In the genomic region with DNA sequence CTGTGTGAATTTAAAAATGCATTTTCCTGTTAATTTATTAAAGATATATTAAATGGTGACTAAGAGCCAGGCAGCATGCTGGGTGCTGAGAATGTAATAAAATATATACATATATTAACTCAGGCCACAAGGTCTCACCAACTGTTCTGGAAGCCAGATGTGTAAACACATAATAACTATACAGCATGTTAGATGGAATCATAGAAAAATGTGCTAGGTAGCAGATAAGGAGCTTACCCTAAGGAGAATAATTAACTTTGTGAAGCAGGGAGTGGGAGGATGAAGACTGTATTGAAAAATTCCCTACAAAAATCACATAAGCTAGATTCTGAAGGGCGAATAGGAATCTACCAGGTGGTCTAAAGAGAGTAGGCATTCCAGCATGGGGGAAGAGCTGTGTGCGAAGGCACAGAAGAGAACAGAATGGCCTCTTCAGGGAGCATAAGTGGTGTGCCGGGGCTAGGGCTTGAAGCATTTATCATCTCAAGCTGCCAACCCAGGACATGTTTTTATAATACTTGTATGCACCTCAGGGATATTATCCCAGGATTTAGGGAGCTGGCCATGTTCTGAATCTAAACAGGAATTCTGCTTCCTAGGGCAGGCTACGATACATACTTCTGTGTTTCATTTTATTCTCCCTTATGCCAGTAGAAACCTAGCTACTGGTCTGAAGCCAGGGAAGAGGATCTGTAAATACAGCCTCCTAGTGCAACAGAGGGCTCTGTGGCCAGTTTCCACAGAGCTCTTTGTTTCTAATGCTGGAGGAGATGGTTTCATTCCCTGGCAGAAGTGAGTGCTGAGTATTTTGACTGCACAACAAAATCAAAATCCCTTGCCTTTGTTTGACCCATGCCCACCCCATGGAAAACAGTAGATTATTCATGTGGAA, we compare ENCODE assay signal across 9 cellular contexts. TPM values are rescaled to one million over a fixed set of nuclear protein-coding genes. Genes with fewer than 3 reads are reported as not detected.
DNase-seq lines count a peak whose midpoint lies in the region; FAIRE-seq and TF ChIP-seq lines count a peak whose summit lies in the region.
"Had no signal": no experiment of that assay in that cellular context is flagged by ENCODE, and none has a peak within 500 bp of the region (broad histone marks: within the 10 kb centered on the region; RNA-seq: fewer than 3 reads in every experiment).

No MANE protein-coding gene starts in this region.

- peak; percentile 72 for DNase-seq in NCI-H2029 (lab: John Stamatoyannopoulos, UW)
- peak; percentile 20 for DNase-seq in iris pigment epithelial cell (ENCODE audit: low read depth)
- peak; percentile 59 for DNase-seq in small intestine
- DNase-seq in D721Med (ENCODE audit: insufficient read length, low spot score), result no peak
- no peak for DNase-seq in SKM-1 treated with dmso at 0.1 percent for 144 hours (lab: John Stamatoyannopoulos, UW; ENCODE audit: unreplicated experiment)
- no peak for DNase-seq in endodermal cell
- no peak for DNase-seq in DMS53 (lab: John Stamatoyannopoulos, UW)
- DNase-seq: nephron progenitor cell had no signal

- H3K4me3 ChIP-seq in small intestine (ENCODE audit: low read depth in 1 of 2, low read length in 2 of 2), result no peak overlapping the region
- no peak overlapping the region for H3K4me3 ChIP-seq in endodermal cell (ENCODE audit: low read length)

- no peak overlapping the region for H3K9ac ChIP-seq in endodermal cell (ENCODE audit: extremely low read depth, low read length, poor library complexity, severe bottlenecking)

- peaks cover 2% of the 10 kb centered on the region for H3K36me3 Mint-ChIP-seq in endodermal cell (ENCODE audit: low read depth)

- H3K4me1 Mint-ChIP-seq in endodermal cell, result no peaks in the 10 kb centered on the region

- peaks cover 0 to 5% of the 10 kb centered on the region in 2 donors for H3K4me1 ChIP-seq in small intestine (ENCODE audit: control insufficient read depth in 2 of 2, insufficient read depth in 1 of 2, low read depth in 1 of 2, low read length in 1 of 2)
- H3K4me1 ChIP-seq in endodermal cell (ENCODE audit: control insufficient read depth, insufficient read depth, low read length), result no peaks in the 10 kb centered on the region

- 42 to 54% (median 46%) methylated on average over 4 of the region's 4 CpGs for WGBS in small intestine, 3 donors
- WGBS in endodermal cell (ENCODE audit: insufficient coverage in 1 of 2, insufficient read length in 1 of 2), 2 experiments, result 92 to 94% methylated on average over 3 to 4 of the region's 4 CpGs

- no peaks in the 10 kb centered on the region for H3K27me3 Mint-ChIP-seq in endodermal cell (ENCODE audit: insufficient read depth)

- H3K9me3 ChIP-seq in small intestine (ENCODE audit: control insufficient read depth, low read depth), result no peaks in the 10 kb centered on the region
- H3K9me3 ChIP-seq in endodermal cell (ENCODE audit: control insufficient read depth, low read length), result no peaks in the 10 kb centered on the region

- H3K36me3 ChIP-seq in small intestine (ENCODE audit: control insufficient read depth in 2 of 2, insufficient read depth in 2 of 2, low read length in 2 of 2), result no peaks in the 10 kb centered on the region
- H3K36me3 ChIP-seq in endodermal cell (ENCODE audit: control insufficient read depth, insufficient read depth, low read length), result no peaks in the 10 kb centered on the region

- H3K27ac ChIP-seq in angular gyrus (ENCODE audit: low read depth, low read length) (peak overlapping the region; percentile 98), small intestine (ENCODE audit: low read depth in 1 of 2, low read length in 1 of 2) (peak overlapping the region in 1 of 2 donors; percentile 32), endodermal cell (ENCODE audit: low read depth, low read length) (no peak overlapping the region)

- TF ChIP-seq CTCF in D721Med (IDR thresholded peaks at IDR 0.05; ENCODE audit: insufficient read depth, missing control alignments), result no peak
- no peak for TF ChIP-seq CTCF in endodermal cell (conservative IDR thresholded peaks at IDR 0.05)

- FAIRE-seq in small intestine (lab: Jason Lieb, UNC), result no peak
- FAIRE-seq in D721Med (lab: Jason Lieb, UNC), result no peak

- H3K27ac Mint-ChIP-seq in endodermal cell, result no peak overlapping the region
- H3K27ac Mint-ChIP-seq: nephron progenitor cell had no signal

- H3K9me3 Mint-ChIP-seq in endodermal cell, result peaks cover 10% of the 10 kb centered on the region

- H3K4me3 Mint-ChIP-seq in endodermal cell, result no peak overlapping the region
- H3K4me3 Mint-ChIP-seq: nephron progenitor cell had no signal

- H3K27me3 ChIP-seq in small intestine (ENCODE audit: control insufficient read depth in 2 of 2, insufficient read depth in 2 of 2, low read length in 2 of 2) (no peaks in the 10 kb centered on the region), endodermal cell (ENCODE audit: control insufficient read depth, insufficient read depth, low read length, poor library complexity, severe bottlenecking) (no peaks in the 10 kb centered on the region)

RNA-seq across cellular contexts. Expression of a gene that starts 56.7 kb away (rescaled TPM):
- polyA plus RNA-seq in small intestine, result 1 to 10 TPM in 1 of 3 donors, under 1 TPM in 2; 0.45 to 1.4 (median 0.54) TPM
- 10 to 100 TPM in 1 of 2 donors, 1 to 10 TPM in 1; 7.2 to 11.3 TPM for total RNA-seq in endodermal cell
- polyA plus RNA-seq in endodermal cell (2013, experiment 1 of 2), result 3.6 TPM
- 2.5 TPM for polyA plus RNA-seq in endodermal cell (2013, experiment 2 of 2)

Comparison
In these comparisons a context has a peak if more than half of its experiments do, and no peak if none do; other contexts are left out.
1. DNase-seq: peak in NCI-H2029 (single experiment), iris pigment epithelial cell (single experiment) and small intestine (single experiment); none in D721Med (single experiment), SKM-1 treated with dmso at 0.1 percent for 144 hours (single experiment), endodermal cell (single experiment) and DMS53 (single experiment).